ENCODE assay signal across 19 cellular contexts in the genomic region with DNA sequence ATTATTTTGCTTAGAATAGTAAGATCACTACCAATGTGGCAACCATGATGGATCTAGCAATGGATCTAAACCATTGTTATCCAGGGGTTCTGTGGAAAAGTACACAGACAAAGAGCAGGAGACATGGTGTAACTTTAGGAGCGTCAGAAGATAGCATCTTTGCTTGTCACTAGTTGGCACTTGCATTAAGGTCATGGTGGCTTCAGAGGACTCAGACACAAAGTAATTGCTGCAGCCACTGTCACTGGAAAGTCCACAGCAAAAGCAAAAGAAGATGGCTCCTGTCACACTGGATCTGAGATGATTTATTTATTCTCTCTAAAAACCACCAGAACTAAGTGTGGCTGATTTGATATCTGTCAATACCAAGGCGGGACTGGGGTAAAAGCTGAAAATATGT.
"Had no signal": no experiment of that assay in that cellular context is flagged by ENCODE, and none has a peak within 500 bp of the region (broad histone marks: within the 10 kb centered on the region; RNA-seq: fewer than 3 reads in every experiment).

No MANE protein-coding gene starts in this region.

- H3K4me3 Mint-ChIP-seq: mesothelial cell of epicardium had no signal

- H3K36me3 ChIP-seq: esophagus muscularis mucosa, gastroesophageal sphincter, heart right ventricle, left lung, lower lobe of right lung had no signal

- H3K27ac Mint-ChIP-seq: mesothelial cell of epicardium had no signal

- H3K4me1 Mint-ChIP-seq: mesothelial cell of epicardium had no signal

- H3K36me3 Mint-ChIP-seq: mesothelial cell of epicardium had no signal

- ATAC-seq: foreskin keratinocyte, gastroesophageal sphincter, heart right ventricle, left cardiac atrium, left lung, left ventricle myocardium superior, lower lobe of right lung, mucosa of descending colon had no signal

- DNase-seq: dermis blood vessel endothelial cell; dorsolateral prefrontal cortex; effector CD4-positive, alpha-beta T cell; effector memory CD4-positive, alpha-beta T cell; foreskin keratinocyte; glutamatergic neuron; head of caudate nucleus; heart right ventricle; hippocampal formation; left cardiac atrium; left lung; left ventricle myocardium superior; lower lobe of right lung; mesenchymal stem cell; mucosa of descending colon had no signal

- H3K4me3 ChIP-seq: coronary artery, dorsolateral prefrontal cortex, esophagus muscularis mucosa, gastroesophageal sphincter, heart right ventricle, left lung, lower lobe of right lung, mucosa of descending colon had no signal

- H3K27ac ChIP-seq: coronary artery, dorsolateral prefrontal cortex, esophagus muscularis mucosa, foreskin keratinocyte, gastroesophageal sphincter, heart right ventricle, left lung, lower lobe of right lung had no signal

- H3K4me1 ChIP-seq: esophagus muscularis mucosa, foreskin keratinocyte, gastroesophageal sphincter, heart right ventricle, left lung, lower lobe of right lung had no signal

- H3K9me3 ChIP-seq: esophagus muscularis mucosa, gastroesophageal sphincter, left lung, lower lobe of right lung had no signal

- H3K27me3 ChIP-seq: dorsolateral prefrontal cortex, esophagus muscularis mucosa, foreskin keratinocyte, gastroesophageal sphincter, heart right ventricle, left lung had no signal
